In the genomic region with DNA sequence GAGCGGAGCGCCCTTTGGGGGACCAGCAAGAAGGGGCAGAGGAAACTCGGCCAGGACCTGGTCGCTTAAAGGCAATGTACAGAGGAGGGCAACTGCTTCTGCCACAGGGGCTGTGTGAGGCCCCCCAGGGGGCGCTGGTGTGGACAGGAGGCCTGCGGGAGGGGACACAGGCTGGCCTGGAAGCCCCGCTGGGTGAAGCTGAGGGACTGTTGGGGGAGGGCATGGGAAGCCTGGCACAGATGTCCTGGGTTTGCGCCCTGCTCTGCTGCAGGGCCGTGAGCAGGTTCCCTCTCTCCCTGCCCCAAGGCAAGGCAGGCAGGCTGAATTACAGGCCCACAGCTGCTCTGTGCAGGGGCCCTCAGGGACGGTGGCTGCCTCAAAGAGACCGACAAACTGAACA, we compare ENCODE assay signal across 12 cellular contexts. TPM values are rescaled to one million over a fixed set of nuclear protein-coding genes. Genes with fewer than 3 reads are reported as not detected.
DNase-seq lines count a peak whose midpoint lies in the region; ATAC-seq and TF ChIP-seq lines count a peak whose summit lies in the region.
"Had no signal": no experiment of that assay in that cellular context is flagged by ENCODE, and none has a peak within 500 bp of the region (broad histone marks: within the 10 kb centered on the region; RNA-seq: fewer than 3 reads in every experiment).

No MANE protein-coding gene starts in this region.

- H3K36me3 ChIP-seq in WERI-Rb-1, result peaks cover 68% of the 10 kb centered on the region
- peaks cover 0 to 74% (median 66%) of the 10 kb centered on the region in 9 donors for H3K36me3 ChIP-seq in heart left ventricle

- no peak overlapping the region for H3K4me3 ChIP-seq in WERI-Rb-1 (ENCODE audit: low read depth, low read length)
- no peak overlapping the region for H3K4me3 ChIP-seq in heart left ventricle
- H3K4me3 ChIP-seq: coronary artery, smooth muscle cell had no signal

- TF ChIP-seq CTCF in GM13977 (IDR thresholded peaks at IDR 0.05; ENCODE audit: extremely low read depth, insufficient read depth, missing control alignments) (peak; percentile 32), WERI-Rb-1 (IDR thresholded peaks at IDR 0.05; ENCODE audit: low read depth, low read length) (peak; percentile 56), heart left ventricle (IDR thresholded peaks at IDR 0.05) (peak in 1 of 12 donors; percentile 6)

- ATAC-seq in HG03521 (IDR thresholded peaks at IDR 0.05; ENCODE audit: unreplicated experiment) (no peak), heart left ventricle (no peak)

- DNase-seq in COLO668 (lab: John Stamatoyannopoulos, UW; ENCODE audit: unreplicated experiment), result peak; percentile 10
- no peak for DNase-seq in GM13977 (ENCODE audit: low spot score)
- DNase-seq in WERI-Rb-1, result peak; percentile 40
- peak; percentile 71 for DNase-seq in myocyte (ENCODE audit: low read depth)
- no peak for DNase-seq in activated CD4-positive, alpha-beta T cell treated with anti-CD3 and anti-CD28 coated beads, Interleukin-2, amount 50 U/mL, for 4 hours
- DNase-seq in heart left ventricle, result no peak
- DNase-seq: DMS153, foreskin fibroblast, NCI-H226 had no signal

- no peaks in the 10 kb centered on the region for H3K27me3 ChIP-seq in WERI-Rb-1 (ENCODE audit: insufficient read depth, low read depth, severe bottlenecking)
- no peaks in the 10 kb centered on the region for H3K27me3 ChIP-seq in heart left ventricle

- H3K27ac ChIP-seq in WERI-Rb-1 (no peak overlapping the region), heart left ventricle (peak overlapping the region in 1 of 12 donors; percentile 92)

- 84 to 86% (median 85%) methylated on average over 11 of the region's 11 CpGs for WGBS in heart left ventricle, 4 donors

- TF ChIP-seq POLR2A in heart left ventricle (IDR thresholded peaks at IDR 0.05), result no peak

- peaks cover 0 to 52% (median 14%) of the 10 kb centered on the region in 12 donors for H3K4me1 ChIP-seq in heart left ventricle

- no peaks in the 10 kb centered on the region for H3K9me3 ChIP-seq in WERI-Rb-1 (ENCODE audit: severe bottlenecking)
- no peaks in the 10 kb centered on the region for H3K9me3 ChIP-seq in heart left ventricle

- intact Hi-C loops in heart left ventricle (cut with DNase I), result loop anchor here in 1 of 10 donors (10.0 kb wide), 1 partner anchor 142 kb away; no protein-coding TSS in a partner anchor

- in situ Hi-C loops in GM13977 (cut with MboI; ENCODE audit: low pct_unique_long_range_greater_than_20kb, low sequenced_read_pairs, unreplicated experiment), result no loop called here

RNA-seq across cellular contexts. Expression of a gene that starts 5.4 kb away (rescaled TPM):
- total RNA-seq in myocyte, result 34.7 and 37.4 TPM in 2 replicates
- polyA plus RNA-seq in myocyte (2012), result 29.3 TPM
- total RNA-seq in heart left ventricle, result 10 to 100 TPM; 15.5 to 33.8 (median 19.5) TPM
- 10 to 100 TPM; 12.3 to 30.7 TPM for polyA plus RNA-seq in heart left ventricle

RNA-seq across cellular contexts. Expression of a gene that starts 5.4 kb away (rescaled TPM):
- total RNA-seq in myocyte (1,608 and 1,677 TPM in 2 replicates), heart left ventricle (1,000 to 10,000 TPM in 4 of 9 donors, 100 to 1,000 TPM in 5; 845 to 1,270 (median 964) TPM)
- polyA plus RNA-seq in myocyte (2012), result 1,888 TPM
- 1,000 to 10,000 TPM; 1,266 to 2,727 TPM for polyA plus RNA-seq in heart left ventricle

RNA-seq across cellular contexts. Expression of a gene that starts 6.6 kb away (rescaled TPM):
- 26.7 and 30.9 TPM in 2 replicates for total RNA-seq in myocyte
- 16.5 TPM for polyA plus RNA-seq in myocyte (2012)
- total RNA-seq in heart left ventricle, result 10 to 100 TPM in 6 of 9 donors, 1 to 10 TPM in 3; 9.2 to 16.0 (median 11.1) TPM
- polyA plus RNA-seq in heart left ventricle, result 10 to 100 TPM; 12.3 to 19.6 TPM

RNA-seq across cellular contexts. Expression of a gene that starts 13.7 kb away (rescaled TPM):
- total RNA-seq in myocyte, result 27.8 and 30.7 TPM in 2 replicates
- polyA plus RNA-seq in myocyte (2012), result 62.4 TPM
- total RNA-seq in heart left ventricle, result 10 to 100 TPM; 36.8 to 58.1 (median 50.9) TPM
- 100 to 1,000 TPM in 1 of 2 donors, 10 to 100 TPM in 1; 70.8 to 104 TPM for polyA plus RNA-seq in heart left ventricle

RNA-seq across cellular contexts. Expression of a gene that starts 13.8 kb away (rescaled TPM):
- total RNA-seq in myocyte, result 12.6 and 12.9 TPM in 2 replicates
- 29.0 TPM for polyA plus RNA-seq in myocyte (2012)
- total RNA-seq in heart left ventricle, result 10 to 100 TPM; 10.0 to 24.8 (median 13.6) TPM
- polyA plus RNA-seq in heart left ventricle, result 10 to 100 TPM; 31.1 to 41.1 TPM

Comparison
In these comparisons a context has a peak if more than half of its experiments do, and no peak if none do; other contexts are left out.
1. DNase-seq: peak in COLO668 (single experiment), WERI-Rb-1 (single experiment) and myocyte (single experiment); none in GM13977 (single experiment), activated CD4-positive, alpha-beta T cell treated with anti-CD3 and anti-CD28 coated beads, Interleukin-2, amount 50 U/mL, for 4 hours (0 of 2) and heart left ventricle (0 of 5).